ENCODE assay signal across 8 cellular contexts in the genomic region with DNA sequence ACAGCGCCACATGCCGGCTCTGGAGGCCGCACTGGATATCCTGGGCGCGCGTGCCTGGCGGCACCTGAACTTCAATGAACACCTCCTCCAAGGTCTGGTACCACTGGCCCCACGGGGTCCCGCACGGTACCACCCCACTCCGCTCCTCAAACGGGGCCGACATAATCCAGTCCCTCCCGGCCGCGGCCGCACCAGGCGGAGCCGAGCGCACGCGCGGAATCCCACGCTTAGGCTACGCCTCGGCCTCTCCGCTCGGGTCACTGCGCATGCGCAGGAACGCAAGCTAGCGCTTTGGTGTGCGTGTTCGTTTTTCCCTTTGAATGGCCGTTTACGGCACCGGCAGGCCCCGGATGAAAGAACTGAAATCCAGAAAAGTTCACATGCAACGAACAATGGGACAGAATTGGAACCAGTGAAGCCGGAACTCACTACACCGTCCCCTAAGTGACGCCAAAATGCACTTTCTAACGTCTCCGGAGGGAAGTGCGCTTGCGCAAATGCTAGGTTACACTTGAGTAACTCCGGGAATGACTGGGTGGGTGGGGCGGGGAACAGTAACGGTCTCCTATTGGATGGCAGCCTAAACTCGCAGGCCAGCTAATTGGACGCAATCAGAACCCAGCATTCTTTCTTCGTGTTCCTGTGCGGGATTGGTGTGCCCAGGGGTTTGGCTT. TPM values are rescaled to one million over a fixed set of nuclear protein-coding genes. Genes with fewer than 3 reads are reported as not detected.
DNase-seq lines count a peak whose midpoint lies in the region; ATAC-seq and TF ChIP-seq lines count a peak whose summit lies in the region.

A gene with protein sequence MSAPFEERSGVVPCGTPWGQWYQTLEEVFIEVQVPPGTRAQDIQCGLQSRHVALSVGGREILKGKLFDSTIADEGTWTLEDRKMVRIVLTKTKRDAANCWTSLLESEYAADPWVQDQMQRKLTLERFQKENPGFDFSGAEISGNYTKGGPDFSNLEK (minus strand): TSS at position 215 of the 674 bp plus-strand sequence. CDS start 52 bp downstream, at position 163.

- H3K4me1 ChIP-seq in osteoblast (ENCODE audit: insufficient read depth, low read length) (peaks cover 37% of the 10 kb centered on the region), thymus (ENCODE audit: control insufficient read depth, insufficient read depth, low read length) (no peaks in the 10 kb centered on the region)

- peak within 1 kb of the TSS; percentile 99 for H2AFZ ChIP-seq in osteoblast (ENCODE audit: low read length)

- H3K27ac ChIP-seq in osteoblast (ENCODE audit: low read depth, low read length): peak within 1 kb of the TSS; percentile 99
- peak within 1 kb of the TSS; percentile 99 for H3K27ac ChIP-seq in thymus (ENCODE audit: low read depth)

- H3K27me3 ChIP-seq in osteoblast (ENCODE audit: insufficient read depth, low read length) (no peaks in the 10 kb centered on the region), thymus (ENCODE audit: control insufficient read depth, insufficient read depth) (no peaks in the 10 kb centered on the region)

- H4K20me1 ChIP-seq in osteoblast (ENCODE audit: insufficient read depth, low read length): no peaks in the 10 kb centered on the region

- H3K9me3 ChIP-seq in osteoblast (ENCODE audit: low read depth, low read length) (no peaks in the 10 kb centered on the region), thymus (ENCODE audit: control insufficient read depth) (no peaks in the 10 kb centered on the region)

- peak within 1 kb of the TSS; percentile 98 for H3K4me3 Mint-ChIP-seq in activated naive CD8-positive, alpha-beta T cell
- H3K4me3 Mint-ChIP-seq in glutamatergic neuron (ENCODE audit: unreplicated experiment): peak within 1 kb of the TSS; percentile 99

- H3K4me2 ChIP-seq in osteoblast (ENCODE audit: insufficient read depth, low read length): peak within 1 kb of the TSS; percentile 98

- H3K4me3 ChIP-seq in osteoblast (ENCODE audit: insufficient read depth, low read length) (peak within 1 kb of the TSS; percentile 88), thymus (ENCODE audit: low read length) (peak within 1 kb of the TSS; percentile 60)

- no peaks in the 10 kb centered on the region for H3K9me3 Mint-ChIP-seq in activated naive CD8-positive, alpha-beta T cell (ENCODE audit: low read depth)
- H3K9me3 Mint-ChIP-seq in glutamatergic neuron (ENCODE audit: unreplicated experiment): peaks cover 8% of the 10 kb centered on the region

- peaks cover 46% of the 10 kb centered on the region for H3K4me1 Mint-ChIP-seq in activated naive CD8-positive, alpha-beta T cell (ENCODE audit: low read depth)
- peaks cover 4% of the 10 kb centered on the region for H3K4me1 Mint-ChIP-seq in glutamatergic neuron (ENCODE audit: low read depth, unreplicated experiment)

- ATAC-seq in HG02610 (IDR thresholded peaks at IDR 0.05; ENCODE audit: unreplicated experiment): peak; percentile 84

- DNase-seq in NCI-H1092 treated with DMSO at 0.1 percent for 48 hours (lab: John Stamatoyannopoulos, UW): peak; percentile 95
- peak; percentile 97 for DNase-seq in SKM-1 (lab: John Stamatoyannopoulos, UW; ENCODE audit: unreplicated experiment)
- DNase-seq in glutamatergic neuron: peak; percentile 97
- DNase-seq in osteoblast (ENCODE audit: insufficient read length, low spot score, missing footprints): peak; percentile 95

- H3K36me3 Mint-ChIP-seq in activated naive CD8-positive, alpha-beta T cell: peaks cover 7% of the 10 kb centered on the region
- peaks cover 3% of the 10 kb centered on the region for H3K36me3 Mint-ChIP-seq in glutamatergic neuron (ENCODE audit: unreplicated experiment)

- H3K79me2 ChIP-seq in osteoblast (ENCODE audit: insufficient read depth, low read length): peaks cover 39% of the 10 kb centered on the region

- peak within 1 kb of the TSS; percentile 99 for H3K27ac Mint-ChIP-seq in activated naive CD8-positive, alpha-beta T cell
- peak within 1 kb of the TSS; percentile 96 for H3K27ac Mint-ChIP-seq in glutamatergic neuron (ENCODE audit: unreplicated experiment)

- peaks cover 6% of the 10 kb centered on the region for H3K36me3 ChIP-seq in osteoblast (ENCODE audit: insufficient read depth, low read length)
- H3K36me3 ChIP-seq in thymus (ENCODE audit: control insufficient read depth, insufficient read depth): peaks cover 3% of the 10 kb centered on the region

- TF ChIP-seq POLR2A in GM10847 (IDR thresholded peaks at IDR 0.05; ENCODE audit: extremely low read depth, insufficient read length): peak; percentile 96

- under 1% methylated on average over 53 of the region's 53 CpGs for WGBS in thymus

- H3K27me3 Mint-ChIP-seq in activated naive CD8-positive, alpha-beta T cell: no peaks in the 10 kb centered on the region
- peaks cover 6% of the 10 kb centered on the region for H3K27me3 Mint-ChIP-seq in glutamatergic neuron (ENCODE audit: unreplicated experiment)

- TF ChIP-seq CTCF in glutamatergic neuron (IDR thresholded peaks at IDR 0.05; ENCODE audit: partially characterized antibody, unreplicated experiment) (no peak), osteoblast (IDR thresholded peaks at IDR 0.05; ENCODE audit: extremely low read depth, low read depth, low read length) (peak; percentile 17)

RNA-seq across cellular contexts. Expression of the gene that starts here (rescaled TPM):
- 19.2 TPM for total RNA-seq in glutamatergic neuron (ENCODE audit: unreplicated experiment)
- 5.9 and 7.2 TPM in 2 replicates for total RNA-seq in osteoblast
- polyA plus RNA-seq in thymus: 14.9 TPM

Comparison
In these comparisons a context has a peak if more than half of its experiments do, and no peak if none do; other contexts are left out.
1. Peak in every context shown above with its lines: DNase-seq, ATAC-seq, H3K4me3 ChIP-seq and H3K27ac ChIP-seq.